15 cellular contexts compared by ENCODE assay signal in the genomic region with DNA sequence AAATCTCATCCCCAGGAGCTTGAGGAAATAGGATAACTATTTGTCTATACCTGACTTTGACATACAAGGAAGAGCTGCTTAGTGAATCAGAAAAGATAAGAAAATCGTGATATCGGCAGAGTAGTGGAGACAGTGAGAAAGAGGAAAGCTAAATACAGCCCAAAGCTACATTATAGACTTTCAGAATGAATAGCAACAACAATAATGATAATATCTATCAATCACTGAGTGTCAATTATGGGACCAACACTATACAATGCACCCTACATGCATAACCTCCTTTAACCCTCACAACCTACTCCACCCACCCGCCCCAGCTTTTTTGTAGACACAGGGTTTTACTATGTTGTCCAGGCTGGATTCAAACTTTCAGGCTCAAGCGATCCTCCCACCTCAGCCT.
DNase-seq lines count a peak whose midpoint lies in the region; ATAC-seq lines count a peak whose summit lies in the region.
"Had no signal": no experiment of that assay in that cellular context is flagged by ENCODE, and none has a peak within 500 bp of the region (broad histone marks: within the 10 kb centered on the region; RNA-seq: fewer than 3 reads in every experiment).

No MANE protein-coding gene starts in this region.

- peak overlapping the region; percentile 74 for H3K4me2 ChIP-seq in BLaER1
- H3K4me2 ChIP-seq: A549, KMS-11 had no signal

- H3K4me1 ChIP-seq in BLaER1: peaks cover 43% of the 10 kb centered on the region

- peaks cover 3 to 8% of the 10 kb centered on the region in 2 donors for H3K36me3 Mint-ChIP-seq in naive B cell

- peak overlapping the region; percentile 50; the same call in 1 of the 2 replicates for H3K27ac ChIP-seq in BLaER1
- H3K27ac ChIP-seq: A549, KMS-11 had no signal

- H3K27ac Mint-ChIP-seq in naive B cell: peak overlapping the region in 5 of 6 donors; percentile 3 to 81 (median 48)

- H3K27me3 Mint-ChIP-seq in naive B cell: no peaks in the 10 kb centered on the region

- H3K4me3 Mint-ChIP-seq in naive B cell: peak overlapping the region in 6 of 8 donors; percentile 1 to 81 (median 56)

- H3K9me3 ChIP-seq in BLaER1: no peaks in the 10 kb centered on the region
- H3K9me3 ChIP-seq: A549 had no signal

- H3K9ac ChIP-seq in BLaER1: peak overlapping the region; percentile 10; the same call in 1 of the 2 replicates
- H3K9ac ChIP-seq: KMS-11 had no signal

- peaks cover 0 to 6% (median 0%) of the 10 kb centered on the region in 7 donors for H3K9me3 Mint-ChIP-seq in naive B cell

- H4K20me1 ChIP-seq in BLaER1: no peaks in the 10 kb centered on the region

- H3K27me3 ChIP-seq in BLaER1: no peaks in the 10 kb centered on the region

- peak; percentile 56 for ATAC-seq in GM18868 (IDR thresholded peaks at IDR 0.05; ENCODE audit: unreplicated experiment)
- ATAC-seq in HG02938 (IDR thresholded peaks at IDR 0.05; ENCODE audit: unreplicated experiment): peak; percentile 64
- peak in 1 of 2 donors; percentile 21 for ATAC-seq in naive B cell (ENCODE audit: low read depth in 2 of 2)
- ATAC-seq in left lobe of liver: no peak
- ATAC-seq in HG03469 (IDR thresholded peaks at IDR 0.05; ENCODE audit: unreplicated experiment): no peak
- ATAC-seq: A549, Panc1 had no signal

- no peaks in the 10 kb centered on the region for H3K36me3 ChIP-seq in BLaER1

- no peak overlapping the region for H3K4me3 ChIP-seq in BLaER1
- H3K4me3 ChIP-seq: A549 had no signal

- DNase-seq in naive B cell (no peak), left lobe of liver (ENCODE audit: low spot score) (no peak), NCI-H526 (lab: John Stamatoyannopoulos, UW) (no peak)
- DNase-seq: COR-L47, NCI-H1436, NCI-H2029, NCI-H2171 treated with DMSO at 0.1 percent for 48 hours, NCI-H82 had no signal

- H3K4me1 Mint-ChIP-seq in naive B cell: peaks cover 45 to 53% (median 53%) of the 10 kb centered on the region in 3 donors

Comparison
In these comparisons a context has a peak if more than half of its experiments do, and no peak if none do; other contexts are left out.
1. ATAC-seq: peak in GM18868 (single experiment) and HG02938 (single experiment); none in left lobe of liver (single experiment) and HG03469 (single experiment).